In the genomic region with DNA sequence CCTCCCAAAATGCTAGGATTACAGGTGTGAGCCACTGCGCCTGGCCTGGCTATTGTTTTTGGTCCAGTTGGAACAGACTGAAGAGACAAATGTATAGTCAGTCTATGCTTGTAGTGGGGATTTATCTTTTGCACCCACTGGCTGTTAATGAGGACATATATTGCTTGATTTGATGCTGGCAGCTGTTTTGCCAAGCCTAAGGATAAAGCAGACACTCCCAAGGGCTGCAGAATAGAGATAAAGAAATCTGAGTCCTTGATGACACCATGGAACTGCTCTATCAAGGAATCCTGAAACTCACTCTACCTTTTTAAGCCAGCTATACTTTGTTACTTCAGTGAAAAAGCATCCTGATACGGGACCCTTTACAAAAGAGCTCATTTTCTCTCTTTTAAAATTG, we compare ENCODE assay signal across 27 cellular contexts.
"Had no signal": no experiment of that assay in that cellular context is flagged by ENCODE, and none has a peak within 500 bp of the region (broad histone marks: within the 10 kb centered on the region; RNA-seq: fewer than 3 reads in every experiment).

No MANE protein-coding gene starts in this region.

- H3K36me3 ChIP-seq: prostate gland, transverse colon, uterus had no signal

- H3K4me3 ChIP-seq: dorsolateral prefrontal cortex, gastroesophageal sphincter, heart left ventricle, hepatocyte, lung, neural progenitor cell, prostate gland, right atrium auricular region, smooth muscle cell, suprapubic skin, transverse colon, upper lobe of right lung, uterus had no signal

- H3K9ac ChIP-seq: neural progenitor cell had no signal

- ATAC-seq: esophagus mucosa; gastroesophageal sphincter; heart left ventricle; left lobe of liver; naive thymus-derived CD4-positive, alpha-beta T cell; sciatic nerve; stimulated activated naive CD8-positive, alpha-beta T cell treated with anti-CD3 and anti-CD28 coated beads, Interleukin-15, amount 100 ng/mL, for 72 hours; upper lobe of right lung had no signal

- DNase-seq: dorsolateral prefrontal cortex; effector CD4-positive, alpha-beta T cell; foreskin fibroblast; heart left ventricle; kidney; mesenchymal stem cell; naive thymus-derived CD4-positive, alpha-beta T cell; stimulated activated CD4-positive, alpha-beta T cell treated with anti-CD3 and anti-CD28 coated beads, Interleukin-12 subunit alpha, Interleukin-12 subunit beta, amount 100 ng/mL, for 4 hours; stimulated activated CD4-positive, alpha-beta T cell treated with anti-CD3 and anti-CD28 coated beads, Interleukin-1b, Interleukin-23, amount 100 ng/mL, for 48 hours; stimulated activated CD4-positive, alpha-beta T cell treated with anti-CD3 and anti-CD28 coated beads, Interleukin-4, amount 100 ng/mL, for 1 hour; stimulated activated CD8-positive, alpha-beta memory T cell treated with anti-CD3 and anti-CD28 coated beads, Interleukin-4, amount 100 ng/mL, for 48 hours; stimulated activated naive CD4-positive, alpha-beta T cell; stimulated activated naive CD8-positive, alpha-beta T cell treated with anti-CD3 and anti-CD28 coated beads, Interleukin-15, amount 100 ng/mL, for 72 hours; transverse colon; upper lobe of right lung; uterus had no signal

- H3K4me1 ChIP-seq: heart left ventricle, neural progenitor cell, prostate gland, right atrium auricular region, suprapubic skin, transverse colon, upper lobe of right lung, uterus had no signal

- H3K27me3 ChIP-seq: dorsolateral prefrontal cortex, gastroesophageal sphincter, heart left ventricle, hepatocyte, neural progenitor cell, right atrium auricular region, suprapubic skin, transverse colon, upper lobe of right lung, uterus had no signal

- H3K27ac ChIP-seq: dorsolateral prefrontal cortex, gastroesophageal sphincter, heart left ventricle, hepatocyte, neural progenitor cell, prostate gland, right atrium auricular region, suprapubic skin, transverse colon, upper lobe of right lung, uterus had no signal

- H3K9me3 ChIP-seq: gastroesophageal sphincter, prostate gland, right atrium auricular region, suprapubic skin, transverse colon, upper lobe of right lung, uterus had no signal
